ENCODE assay signal across 8 cellular contexts in genomic region chr11:124717421-124717785, GRCh38. TPM values are rescaled to one million over a fixed set of nuclear protein-coding genes. Genes with fewer than 3 reads are reported as not detected.
A peak's percentile ranks its signal among the peaks of the same experiment; 100 is the strongest.
DNase-seq lines count a peak whose midpoint lies in the region; ATAC-seq lines count a peak whose summit lies in the region.

No MANE protein-coding gene starts in this region.

- POLR2A ChIA-PET in CD4-positive, alpha-beta memory T cell (lab: Charles Lee; ENCODE audit: partially characterized antibody) = no interaction called here

- H3K9me3 Mint-ChIP-seq in CD4-positive, alpha-beta memory T cell = peaks cover 0 to 1% (median 0%) of the 10 kb centered on the region in 8 donors
- no peaks in the 10 kb centered on the region for H3K9me3 Mint-ChIP-seq in central memory CD8-positive, alpha-beta T cell

- peaks cover 7% of the 10 kb centered on the region for H3K27me3 ChIP-seq in CD4-positive, alpha-beta memory T cell (ENCODE audit: insufficient read depth, low read length)
- H3K27me3 ChIP-seq in muscle layer of duodenum (ENCODE audit: low read depth, low read length) = peaks cover 25% of the 10 kb centered on the region
- peaks cover 72% of the 10 kb centered on the region for H3K27me3 ChIP-seq in H7 (ENCODE audit: control insufficient read depth, insufficient read depth, low read length)

- peaks cover 13% of the 10 kb centered on the region for H3K4me1 ChIP-seq in CD4-positive, alpha-beta memory T cell (ENCODE audit: insufficient read depth, low read length)
- no peaks in the 10 kb centered on the region for H3K4me1 ChIP-seq in muscle layer of duodenum (ENCODE audit: control insufficient read depth in 1 of 2, insufficient read depth in 2 of 2, low read length in 2 of 2)

- peak overlapping the region in 1 of 2 donors; percentile 20 for H3K4me3 ChIP-seq in CD4-positive, alpha-beta memory T cell (ENCODE audit: low read length in 2 of 2)
- peak overlapping the region; percentile 49 to 59 for H3K4me3 ChIP-seq in muscle layer of duodenum (ENCODE audit: low read depth in 1 of 2, low read length in 2 of 2)
- no peak overlapping the region for H3K4me3 ChIP-seq in H7 (ENCODE audit: insufficient read depth, low read depth, low read length)

- no peak for DNase-seq in CD4-positive, alpha-beta memory T cell
- DNase-seq in central memory CD8-positive, alpha-beta T cell (ENCODE audit: low spot score in 2 of 2) = no peak
- DNase-seq in H7 (no peak), SW480 (ENCODE audit: low spot score) (no peak), NCI-H1417 treated with DMSO at 0.1 percent for 48 hours (lab: John Stamatoyannopoulos, UW) (no peak)

- H3K36me3 ChIP-seq in CD4-positive, alpha-beta memory T cell (ENCODE audit: insufficient read depth, low read length) = no peaks in the 10 kb centered on the region
- H3K36me3 ChIP-seq in muscle layer of duodenum (ENCODE audit: control insufficient read depth in 1 of 2, insufficient read depth in 2 of 2, low read length in 2 of 2) (no peaks in the 10 kb centered on the region), H7 (replicated peaks; ENCODE audit: control insufficient read depth, insufficient read depth, low read length) (no peaks in the 10 kb centered on the region)

- H3K27me3 Mint-ChIP-seq in CD4-positive, alpha-beta memory T cell = peaks cover 18 to 33% of the 10 kb centered on the region in 2 donors
- peaks cover 83% of the 10 kb centered on the region for H3K27me3 Mint-ChIP-seq in central memory CD8-positive, alpha-beta T cell

- peaks cover 12 to 15% (median 14%) of the 10 kb centered on the region in 4 donors for H3K4me1 Mint-ChIP-seq in CD4-positive, alpha-beta memory T cell
- H3K4me1 Mint-ChIP-seq in central memory CD8-positive, alpha-beta T cell = peaks cover 14% of the 10 kb centered on the region

- ATAC-seq in HG02870 (IDR thresholded peaks at IDR 0.05; ENCODE audit: unreplicated experiment) = peak; percentile 60
- no peak for ATAC-seq in central memory CD8-positive, alpha-beta T cell (replicated peaks; ENCODE audit: extremely low read depth, poor library complexity, severe bottlenecking)
- no peak for ATAC-seq in HG03457 (IDR thresholded peaks at IDR 0.05; ENCODE audit: unreplicated experiment)

- H3K9me3 ChIP-seq in CD4-positive, alpha-beta memory T cell (ENCODE audit: control insufficient read depth in 1 of 2, low read length in 2 of 2) = no peaks in the 10 kb centered on the region
- H3K9me3 ChIP-seq in muscle layer of duodenum (ENCODE audit: control insufficient read depth in 1 of 2, low read length in 2 of 2) = no peaks in the 10 kb centered on the region

- intact Hi-C loops in CD4-positive, alpha-beta memory T cell (cut with micrococcal nuclease) = no loop called here

- H3K27ac Mint-ChIP-seq in CD4-positive, alpha-beta memory T cell = no peak overlapping the region
- H3K27ac Mint-ChIP-seq in central memory CD8-positive, alpha-beta T cell (ENCODE audit: low read depth) = no peak overlapping the region

- peak overlapping the region; percentile 49 to 90 (median 78) for H3K4me3 Mint-ChIP-seq in CD4-positive, alpha-beta memory T cell
- peak overlapping the region; percentile 72 for H3K4me3 Mint-ChIP-seq in central memory CD8-positive, alpha-beta T cell

- no peak overlapping the region for H3K27ac ChIP-seq in CD4-positive, alpha-beta memory T cell (ENCODE audit: low read depth, low read length)
- no peak overlapping the region for H3K27ac ChIP-seq in muscle layer of duodenum (ENCODE audit: low read length)

- H3K36me3 Mint-ChIP-seq in CD4-positive, alpha-beta memory T cell = peaks cover 0 to 7% of the 10 kb centered on the region in 2 donors
- peaks cover 2% of the 10 kb centered on the region for H3K36me3 Mint-ChIP-seq in central memory CD8-positive, alpha-beta T cell (ENCODE audit: insufficient read depth)

- CTCF ChIA-PET in CD4-positive, alpha-beta memory T cell (lab: Charles Lee; ENCODE audit: partially characterized antibody) = interaction anchor here (0.6 kb wide), 1 partner anchor 99 kb away, joined by 3 read pairs; no protein-coding TSS in a partner anchor

RNA-seq across cellular contexts. Expression of gene NRGN, which starts 22.3 kb away (rescaled TPM):
- total RNA-seq in CD4-positive, alpha-beta memory T cell = under 1 TPM in 1 of 2 experiments, not detected in 1; 0.67 TPM
- not detected for polyA plus RNA-seq in CD4-positive, alpha-beta memory T cell
- 0.80 and 0.85 TPM in 2 replicates for total RNA-seq in H7 (2014; rRNA removed; shearing (Covaris generic))

RNA-seq across cellular contexts. Expression of gene VSIG2, which starts 34.7 kb away (rescaled TPM):
- under 1 TPM; 0.55 to 0.87 TPM for total RNA-seq in CD4-positive, alpha-beta memory T cell
- polyA plus RNA-seq in CD4-positive, alpha-beta memory T cell = under 1 TPM; 0.39 to 0.80 TPM
- 0.48 and 0.90 TPM in 2 replicates for total RNA-seq in H7 (2014; rRNA removed; shearing (Covaris generic))

RNA-seq across cellular contexts. Expression of gene SPA17, which starts 43.7 kb away (rescaled TPM):
- under 1 TPM; 0.55 to 0.81 TPM for total RNA-seq in CD4-positive, alpha-beta memory T cell
- polyA plus RNA-seq in CD4-positive, alpha-beta memory T cell = under 1 TPM; 0.64 to 0.72 TPM
- total RNA-seq in H7 (2014; rRNA removed; shearing (Covaris generic)) = 9.6 and 9.8 TPM in 2 replicates

RNA-seq across cellular contexts. Expression of gene SIAE, which starts 43.9 kb away (rescaled TPM):
- 1 to 10 TPM; 4.2 to 4.8 TPM for total RNA-seq in CD4-positive, alpha-beta memory T cell
- polyA plus RNA-seq in CD4-positive, alpha-beta memory T cell = 1 to 10 TPM; 2.8 to 6.8 TPM
- 1.6 and 2.6 TPM in 2 replicates for total RNA-seq in H7 (2014; rRNA removed; shearing (Covaris generic))

RNA-seq across cellular contexts. Expression of gene ESAM, which starts 44.7 kb away (rescaled TPM):
- total RNA-seq in CD4-positive, alpha-beta memory T cell = 1 to 10 TPM; 1.5 to 1.8 TPM
- polyA plus RNA-seq in CD4-positive, alpha-beta memory T cell = 1 to 10 TPM; 1.3 to 3.2 TPM
- total RNA-seq in H7 (2014; rRNA removed; shearing (Covaris generic)) = 0.38 and 0.85 TPM in 2 replicates
